ENCODE assay signal across 27 cellular contexts in genomic region chr6:3892613-3893012, GRCh38.
"Had no signal": no experiment of that assay in that cellular context is flagged by ENCODE, and none has a peak within 500 bp of the region (broad histone marks: within the 10 kb centered on the region; RNA-seq: fewer than 3 reads in every experiment).

No MANE protein-coding gene starts in this region.

- H3K9me3 ChIP-seq: breast epithelium, sigmoid colon, transverse colon had no signal

- H3K27me3 ChIP-seq: breast epithelium, hepatocyte, sigmoid colon, transverse colon had no signal

- H3K36me3 ChIP-seq: breast epithelium, sigmoid colon, transverse colon had no signal

- H3K4me2 ChIP-seq: hepatocyte, smooth muscle cell had no signal

- H3K4me3 ChIP-seq: breast epithelium, hepatocyte, sigmoid colon, smooth muscle cell, transverse colon had no signal

- DNase-seq: activated CD4-positive, alpha-beta memory T cell treated with anti-CD3 and anti-CD28 coated beads, Interleukin-2, amount 10 ng/mL, durations not matched to agents 7 days and 5 days; activated CD4-positive, alpha-beta T cell treated with anti-CD3 and anti-CD28 coated beads for 1 hour; activated CD4-positive, alpha-beta T cell treated with anti-CD3 and anti-CD28 coated beads, Interleukin-2, amount 10 ng/mL, durations not matched to agents 7 days and 5 days; activated CD8-positive, alpha-beta memory T cell treated with anti-CD3 and anti-CD28 coated beads, Interleukin-2, amount 50 U/mL, for 48 hours; activated gamma-delta T cell; activated naive CD4-positive, alpha-beta T cell treated with anti-CD3 and anti-CD28 coated beads, Interleukin-2, amount 50 U/mL, for 16 hours; activated T-cell treated with anti-CD3 and anti-CD28 coated beads, Interleukin-2, amount 50 U/mL, for 24 hours; amygdala; dermis blood vessel endothelial cell; effector CD8-positive, alpha-beta T cell; islet precursor cell; midbrain; naive thymus-derived CD4-positive, alpha-beta T cell; occipital lobe; posterior cingulate gyrus; sigmoid colon; stimulated activated CD4-positive, alpha-beta T cell treated with anti-CD3 and anti-CD28 coated beads, Interleukin-1b, Interleukin-23, amount 100 ng/mL, for 48 hours; stimulated activated CD4-positive, alpha-beta T cell treated with anti-CD3 and anti-CD28 coated beads, Interleukin-4, amount 100 ng/mL, for 4 hours; stimulated activated CD8-positive, alpha-beta memory T cell treated with anti-CD3 and anti-CD28 coated beads, Interleukin-4, amount 100 ng/mL, for 48 hours; stimulated activated naive CD8-positive, alpha-beta T cell treated with anti-CD3 and anti-CD28 coated beads, Interleukin-15, amount 100 ng/mL, for 72 hours; T-helper 2 cell; transverse colon had no signal

- H3K4me1 ChIP-seq: sigmoid colon had no signal

- H2AFZ ChIP-seq: hepatocyte had no signal

- H3K27ac ChIP-seq: breast epithelium, epithelial cell of prostate, hepatocyte, transverse colon had no signal

- ATAC-seq: naive thymus-derived CD4-positive, alpha-beta T cell; stimulated activated memory B cell treated with anti-CD40 and anti-IgM and Interleukin-4, amounts not matched to agents 10 μg/mL and 1 μg/mL and 100 μg/mL, for 72 hours; stimulated activated naive CD8-positive, alpha-beta T cell treated with anti-CD3 and anti-CD28 coated beads, Interleukin-15, amount 100 ng/mL, for 72 hours had no signal
